Comparison of ENCODE assay signal across 12 cellular contexts in genomic region chr1:165288301-165289120, GRCh38.
A peak's percentile ranks its signal among the peaks of the same experiment; 100 is the strongest.
DNase-seq lines count a peak whose midpoint lies in the region; ATAC-seq and TF ChIP-seq lines count a peak whose summit lies in the region.
"Had no signal": no experiment of that assay in that cellular context is flagged by ENCODE, and none has a peak within 500 bp of the region (broad histone marks: within the 10 kb centered on the region; RNA-seq: fewer than 3 reads in every experiment).

No MANE protein-coding gene starts in this region.

- no peak for ATAC-seq in GM18502 (IDR thresholded peaks at IDR 0.05; ENCODE audit: poor library complexity, unreplicated experiment)
- no peak for ATAC-seq in HG02884 (IDR thresholded peaks at IDR 0.05; ENCODE audit: unreplicated experiment)
- ATAC-seq in GM21515 (IDR thresholded peaks at IDR 0.05; ENCODE audit: unreplicated experiment), result no peak

- peak; percentile 82 for DNase-seq in A673 (ENCODE audit: low spot score)
- peak; percentile 17 for DNase-seq in LHCN-M2 (ENCODE audit: low read depth)
- DNase-seq in NCI-H510A treated with DMSO at 0.1 percent for 48 hours (lab: John Stamatoyannopoulos, UW), result peak; percentile 54
- DNase-seq in islet precursor cell, result peak; percentile 77
- no peak for DNase-seq in cardiac septum (ENCODE audit: low spot score)
- DNase-seq: activated CD4-positive, alpha-beta T cell treated with anti-CD3 and anti-CD28 coated beads, Interleukin-2, amount 10 ng/mL, durations not matched to agents 24 days and 14 days; effector CD8-positive, alpha-beta T cell; trophoblast cell had no signal

- no peaks in the 10 kb centered on the region for H3K36me3 ChIP-seq in A673 (ENCODE audit: insufficient read depth, low read length, poor library complexity, severe bottlenecking)

- POLR2A ChIA-PET in A673 (lab: Charles Lee; ENCODE audit: low non-redundant PET), result no interaction called here

- no peak for TF ChIP-seq CTCF in A673 (conservative IDR thresholded peaks at IDR 0.05; ENCODE audit: low read depth, low read length)

- peak overlapping the region; percentile 69 for H3K27ac ChIP-seq in A673 (ENCODE audit: low read depth, low read length, poor library complexity, severe bottlenecking)
- H3K27ac ChIP-seq: RWPE1 had no signal

- H3K27me3 ChIP-seq in A673 (replicated peaks; ENCODE audit: insufficient read depth, low read depth, low read length, poor library complexity), result no peaks in the 10 kb centered on the region

- peaks cover 47% of the 10 kb centered on the region for H3K4me1 ChIP-seq in A673 (ENCODE audit: insufficient read depth, low read length, poor library complexity, severe bottlenecking)

- no peaks in the 10 kb centered on the region for H3K9me3 ChIP-seq in A673 (ENCODE audit: low read depth, low read length, poor library complexity, severe bottlenecking)

- intact Hi-C loops in A673 (cut with micrococcal nuclease; ENCODE audit: unreplicated experiment) (no loop called here), cardiac septum (cut with DNase I) (no loop called here)

- no TSS peak for BruUV-seq in A673 (replicated peaks; lab: Mats Ljungman, UMichigan)

- CTCF ChIA-PET in A673 (lab: Charles Lee), result interaction anchor here (1.1 to 1.4 kb wide), 2 partner anchors 29 to 31 kb away, joined by 3 read pairs; no protein-coding TSS in a partner anchor

- no peak overlapping the region for H3K4me3 ChIP-seq in A673 (ENCODE audit: low read depth, low read length, poor library complexity, severe bottlenecking)
